ENCODE assay signal across 8 cellular contexts in the genomic region with DNA sequence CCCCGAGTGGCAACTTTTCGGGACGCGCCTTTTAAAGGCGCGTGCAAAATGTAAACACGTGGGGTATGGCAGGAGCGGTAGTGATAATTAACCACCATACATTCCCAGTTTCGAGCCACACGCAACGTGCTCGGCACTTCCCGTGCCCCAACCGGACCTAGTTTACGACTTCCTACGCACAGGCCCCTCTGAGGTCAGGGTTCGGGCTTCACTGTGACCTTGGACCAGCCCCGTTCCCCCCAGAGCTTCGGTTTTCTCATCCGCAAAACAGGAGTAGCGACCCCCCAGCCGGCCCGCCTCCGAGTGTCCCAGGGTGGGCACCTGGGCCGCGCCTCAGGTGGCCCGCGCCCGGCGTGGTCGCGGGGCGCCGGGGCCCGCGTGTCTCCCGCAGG. TPM values are rescaled to one million over a fixed set of nuclear protein-coding genes. Genes with fewer than 3 reads are reported as not detected.
A peak's percentile ranks its signal among the peaks of the same experiment; 100 is the strongest.
DNase-seq lines count a peak whose midpoint lies in the region; ATAC-seq and TF ChIP-seq lines count a peak whose summit lies in the region.

No MANE protein-coding gene starts in this region.

- peak overlapping the region; percentile 92 to 99 (median 95) for H3K9ac ChIP-seq in BLaER1 treated with 17β-estradiol and CSF1 and Interleukin-3, amounts not matched to agents 10 nM and 100 nM
- peak overlapping the region; percentile 94 for H3K9ac ChIP-seq in parathyroid adenoma

- peaks cover 29 to 45% (median 39%) of the 10 kb centered on the region in 11 experiments; a peak in 21 of 22 replicates for H4K20me1 ChIP-seq in BLaER1 treated with 17β-estradiol and CSF1 and Interleukin-3, amounts not matched to agents 10 nM and 100 nM

- H3K4me1 ChIP-seq in BLaER1 treated with 17β-estradiol and CSF1 and Interleukin-3, amounts not matched to agents 10 nM and 100 nM: peaks cover 30 to 57% (median 41%) of the 10 kb centered on the region in 10 experiments
- H3K4me1 ChIP-seq in parathyroid adenoma (peaks cover 44% of the 10 kb centered on the region), vagina (peaks cover 46% of the 10 kb centered on the region)

- peaks cover 41 to 67% (median 55%) of the 10 kb centered on the region in 11 experiments for H3K36me3 ChIP-seq in BLaER1 treated with 17β-estradiol and CSF1 and Interleukin-3, amounts not matched to agents 10 nM and 100 nM
- H3K36me3 ChIP-seq in parathyroid adenoma (ENCODE audit: control insufficient read depth, insufficient read depth, low read length) (no peaks in the 10 kb centered on the region), vagina (no peaks in the 10 kb centered on the region)

- peaks cover 28% of the 10 kb centered on the region for H3K79me2 ChIP-seq in parathyroid adenoma

- H3K4me3 ChIP-seq in BLaER1 treated with 17β-estradiol and CSF1 and Interleukin-3, amounts not matched to agents 10 nM and 100 nM: peak overlapping the region; percentile 82 to 99 (median 87)
- peak overlapping the region; percentile 84 for H3K4me3 ChIP-seq in parathyroid adenoma (ENCODE audit: low read depth, low read length)
- peak overlapping the region; percentile 71 to 95 for H3K4me3 ChIP-seq in vagina

- peak overlapping the region; percentile 95 for H2AFZ ChIP-seq in parathyroid adenoma

- DNase-seq in GM19240 (ENCODE audit: insufficient read length, low spot score): peak; percentile 60
- DNase-seq in RKO (ENCODE audit: low spot score): peak; percentile 80
- peak; percentile 72 for DNase-seq in activated naive CD4-positive, alpha-beta T cell treated with anti-CD3 and anti-CD28 coated beads, Interleukin-2, amount 50 U/mL, for 16 hours
- peak; percentile 58 to 91 (median 77) for DNase-seq in head of caudate nucleus
- DNase-seq in vagina (ENCODE audit: extremely low spot score in 2 of 2): peak in 1 of 2 donors; percentile 46

- TF ChIP-seq CTCF in parathyroid adenoma (IDR thresholded peaks at IDR 0.05): no peak
- TF ChIP-seq CTCF in vagina (IDR thresholded peaks at IDR 0.05): no peak

- H3K27me3 ChIP-seq in BLaER1 treated with 17β-estradiol and CSF1 and Interleukin-3, amounts not matched to agents 10 nM and 100 nM: no peaks in the 10 kb centered on the region
- no peaks in the 10 kb centered on the region for H3K27me3 ChIP-seq in parathyroid adenoma (ENCODE audit: control insufficient read depth, insufficient read depth, low read length)
- H3K27me3 ChIP-seq in vagina: no peaks in the 10 kb centered on the region

- ATAC-seq in HG03432 (IDR thresholded peaks at IDR 0.05; ENCODE audit: unreplicated experiment): peak; percentile 56

- H3K4me2 ChIP-seq in BLaER1 treated with 17β-estradiol and CSF1 and Interleukin-3, amounts not matched to agents 10 nM and 100 nM: peak overlapping the region; percentile 90 to 99 (median 94)
- peak overlapping the region; percentile 78 for H3K4me2 ChIP-seq in parathyroid adenoma (ENCODE audit: low read length)

- peak overlapping the region; percentile 92 to 99 (median 96) for H3K27ac ChIP-seq in BLaER1 treated with 17β-estradiol and CSF1 and Interleukin-3, amounts not matched to agents 10 nM and 100 nM
- H3K27ac ChIP-seq in parathyroid adenoma (peak overlapping the region; percentile 94), vagina (peak overlapping the region; percentile 94)

- intact Hi-C loops in head of caudate nucleus (cut with DNase I): loop anchor here (5.0 to 10.0 kb wide), 2 partner anchors 227 to 531 kb away; a partner anchor contains a TSS
- intact Hi-C loops in vagina (cut with DNase I): no loop called here

- peaks cover 0 to 5% (median 0%) of the 10 kb centered on the region in 11 experiments; a peak in 2 of 22 replicates for H3K9me3 ChIP-seq in BLaER1 treated with 17β-estradiol and CSF1 and Interleukin-3, amounts not matched to agents 10 nM and 100 nM (replicated peaks in 1 of 11)
- H3K9me3 ChIP-seq in parathyroid adenoma (ENCODE audit: control insufficient read depth, low read length) (no peaks in the 10 kb centered on the region), vagina (no peaks in the 10 kb centered on the region)

- no peak for TF ChIP-seq POLR2A in vagina (IDR thresholded peaks at IDR 0.05)

RNA-seq across cellular contexts. Expression of a gene that starts 0.5 kb away (rescaled TPM):
- total RNA-seq in vagina: 10.6 TPM

RNA-seq across cellular contexts. Expression of a gene that starts 0.6 kb away (rescaled TPM):
- 118 TPM for total RNA-seq in vagina

RNA-seq across cellular contexts. Expression of a gene that starts 54.2 kb away (rescaled TPM):
- total RNA-seq in vagina: 33.6 TPM

RNA-seq across cellular contexts. Expression of a gene that starts 54.4 kb away (rescaled TPM):
- total RNA-seq in vagina: 6.4 TPM
